24 cellular contexts compared by ENCODE assay signal in genomic region chr15:36925671-36926421, GRCh38.
DNase-seq lines count a peak whose midpoint lies in the region; ATAC-seq and TF ChIP-seq lines count a peak whose summit lies in the region.
"Had no signal": no experiment of that assay in that cellular context is flagged by ENCODE, and none has a peak within 500 bp of the region (broad histone marks: within the 10 kb centered on the region; RNA-seq: fewer than 3 reads in every experiment).

No MANE protein-coding gene starts in this region.

- peak; percentile 52 for ATAC-seq in left ventricle myocardium superior
- no peak for ATAC-seq in right cardiac atrium
- no peak for ATAC-seq in HG03108 (IDR thresholded peaks at IDR 0.05; ENCODE audit: unreplicated experiment)
- ATAC-seq: activated CD8-positive, alpha-beta T cell treated with anti-CD3 and anti-CD28 coated beads, Interleukin-2, amount 10 ng/mL, durations not matched to agents 7 days and 5 days; left colon; T-cell; upper lobe of right lung had no signal

- no peak for DNase-seq in left ventricle myocardium superior
- DNase-seq in right cardiac atrium = no peak
- peak; percentile 68 to 82 for DNase-seq in NCI-H1930 (lab: John Stamatoyannopoulos, UW)
- DNase-seq in HCEC 1CT = no peak
- DNase-seq in tibial artery = no peak
- DNase-seq in effector CD8-positive, alpha-beta T cell (lab: John Stamatoyannopoulos, UW) = no peak
- DNase-seq: activated CD4-positive, CD25-positive, alpha-beta regulatory T cell treated with anti-CD3 and anti-CD28 coated beads, Interleukin-2, amount 50 U/mL, for 72 hours; activated CD8-positive, alpha-beta T cell treated with anti-CD3 and anti-CD28 coated beads, Interleukin-2, amount 10 ng/mL, durations not matched to agents 7 days and 5 days; activated T-cell treated with anti-CD3 and anti-CD28 coated beads, Interleukin-2, amount 50 U/mL, for 1 hour; adrenal gland; CD4-positive, CD25-positive, alpha-beta regulatory T cell; cortex of kidney; GF-D8; HFFc6; KBM-7; left colon; NCI-H82; OCI-M1; SHP77; T-cell; upper lobe of right lung had no signal

- H3K9me3 ChIP-seq in right cardiac atrium (ENCODE audit: control insufficient read depth, low read length) = no peaks in the 10 kb centered on the region
- no peaks in the 10 kb centered on the region for H3K9me3 ChIP-seq in endocrine pancreas (ENCODE audit: control insufficient read depth, low read length)
- H3K9me3 ChIP-seq in tibial artery = no peaks in the 10 kb centered on the region
- H3K9me3 ChIP-seq: adrenal gland, upper lobe of right lung had no signal

- WGBS in right cardiac atrium = 76% methylated on average over 8 of the region's 8 CpGs

- peaks cover 2% of the 10 kb centered on the region for H3K4me1 ChIP-seq in right cardiac atrium (ENCODE audit: control insufficient read depth, insufficient read depth, low read length)
- H3K4me1 ChIP-seq in endocrine pancreas (ENCODE audit: control insufficient read depth, insufficient read depth, low read length) = peaks cover 19% of the 10 kb centered on the region
- no peaks in the 10 kb centered on the region for H3K4me1 ChIP-seq in tibial artery
- H3K4me1 ChIP-seq: parathyroid adenoma, upper lobe of right lung had no signal

- no peak overlapping the region for H3K9ac ChIP-seq in endocrine pancreas (ENCODE audit: control insufficient read depth, insufficient read depth, low read length)
- H3K9ac ChIP-seq: parathyroid adenoma had no signal

- intact Hi-C loops in left ventricle myocardium superior (cut with micrococcal nuclease) (no loop called here), right cardiac atrium (cut with DNase I) (loop anchor here in 2 of 4 donors (10.0 kb wide), 2 partner anchors 59 to 99 kb away; no protein-coding TSS in a partner anchor), tibial artery (cut with DNase I; ENCODE audit: low total_unique reads) (loop anchor here (2.0 kb wide), 1 partner anchor 37 kb away; no protein-coding TSS in a partner anchor)

- H3K27ac ChIP-seq in right cardiac atrium (ENCODE audit: low read length) = no peak overlapping the region
- H3K27ac ChIP-seq in tibial artery = no peak overlapping the region
- H3K27ac ChIP-seq: parathyroid adenoma, upper lobe of right lung had no signal

- H3K36me3 ChIP-seq in endocrine pancreas (ENCODE audit: control insufficient read depth, insufficient read depth, low read length) = peaks cover 5% of the 10 kb centered on the region
- H3K36me3 ChIP-seq in tibial artery = no peaks in the 10 kb centered on the region
- H3K36me3 ChIP-seq: adrenal gland had no signal

- H3K27me3 ChIP-seq in right cardiac atrium (ENCODE audit: control insufficient read depth, insufficient read depth) (no peaks in the 10 kb centered on the region), endocrine pancreas (ENCODE audit: control insufficient read depth, insufficient read depth, low read length) (no peaks in the 10 kb centered on the region), tibial artery (no peaks in the 10 kb centered on the region)
- H3K27me3 ChIP-seq: adrenal gland, upper lobe of right lung had no signal

- H3K4me3 ChIP-seq in right cardiac atrium (ENCODE audit: low read length) (no peak overlapping the region), endocrine pancreas (ENCODE audit: control insufficient read depth, insufficient read depth, low read length) (peak overlapping the region; percentile 65), tibial artery (no peak overlapping the region)
- H3K4me3 ChIP-seq: adrenal gland, upper lobe of right lung had no signal

- TF ChIP-seq CTCF in tibial artery (IDR thresholded peaks at IDR 0.05) = no peak

Comparison
In these comparisons a context has a peak if more than half of its experiments do, and no peak if none do; other contexts are left out.
1. DNase-seq: peak in NCI-H1930 (2 of 2); none in left ventricle myocardium superior (single experiment), right cardiac atrium (0 of 3), HCEC 1CT (single experiment), tibial artery (0 of 2) and effector CD8-positive, alpha-beta T cell (single experiment).